Comparison of ENCODE assay signal across 21 cellular contexts in genomic region chr2:30736461-30737325, GRCh38.
DNase-seq lines count a peak whose midpoint lies in the region; ATAC-seq and TF ChIP-seq lines count a peak whose summit lies in the region.
"Had no signal": no experiment of that assay in that cellular context is flagged by ENCODE, and none has a peak within 500 bp of the region (broad histone marks: within the 10 kb centered on the region; RNA-seq: fewer than 3 reads in every experiment).

No MANE protein-coding gene starts in this region.

- TF ChIP-seq CTCF in spleen (IDR thresholded peaks at IDR 0.05 in 8 of 11, conservative IDR thresholded peaks at IDR 0.05 in 3 of 11): no peak

- intact Hi-C loops in spleen (cut with DNase I; ENCODE audit: low total_unique reads): no loop called here

- no peaks in the 10 kb centered on the region for H3K36me3 ChIP-seq in spleen
- H3K36me3 ChIP-seq: BLaER1, brain microvascular endothelial cell, right lobe of liver, suprapubic skin, vagina had no signal

- TF ChIP-seq POLR2A in spleen (IDR thresholded peaks at IDR 0.05): no peak

- no peaks in the 10 kb centered on the region for H3K4me1 ChIP-seq in spleen
- H3K4me1 ChIP-seq: right lobe of liver, suprapubic skin, vagina had no signal

- WGBS in spleen, 5 donors: 85 to 90% (median 88%) methylated on average over 18 of the region's 18 CpGs

- no peak overlapping the region for H3K4me3 ChIP-seq in spleen
- H3K4me3 ChIP-seq: BLaER1, right lobe of liver, suprapubic skin, vagina had no signal

- H3K27ac ChIP-seq in spleen: no peak overlapping the region
- H3K27ac ChIP-seq: BLaER1, brain microvascular endothelial cell, right lobe of liver, suprapubic skin, vagina had no signal

- no peak for ATAC-seq in HG02798 (IDR thresholded peaks at IDR 0.05; ENCODE audit: poor library complexity, unreplicated experiment)
- ATAC-seq in GM18867 (IDR thresholded peaks at IDR 0.05; ENCODE audit: unreplicated experiment): no peak
- ATAC-seq in GM18861 (IDR thresholded peaks at IDR 0.05; ENCODE audit: unreplicated experiment): no peak
- ATAC-seq: activated CD8-positive, alpha-beta memory T cell treated with anti-CD3 and anti-CD28 coated beads, Interleukin-2, amount 10 ng/mL, durations not matched to agents 7 days and 5 days; left lobe of liver; natural killer cell; right lobe of liver had no signal

- no peaks in the 10 kb centered on the region for H3K9me3 ChIP-seq in spleen
- H3K9me3 ChIP-seq: BLaER1, right lobe of liver, suprapubic skin, vagina had no signal

- DNase-seq in NCI-H510A treated with DMSO at 0.1 percent for 48 hours (lab: John Stamatoyannopoulos, UW): peak; percentile 37
- DNase-seq in NCI-H510A (lab: John Stamatoyannopoulos, UW): no peak
- DNase-seq in NCI-H146 (lab: John Stamatoyannopoulos, UW): peak; percentile 95
- peak; percentile 15 for DNase-seq in SHP77 treated with DMSO at 0.1 percent for 48 hours (lab: John Stamatoyannopoulos, UW)
- DNase-seq in spleen: peak; percentile 54
- DNase-seq: activated CD4-positive, alpha-beta T cell treated with anti-CD3 and anti-CD28 coated beads for 48 hours; activated CD8-positive, alpha-beta memory T cell treated with anti-CD3 and anti-CD28 coated beads, Interleukin-2, amount 10 ng/mL, durations not matched to agents 7 days and 5 days; brain microvascular endothelial cell; GDM1; GOT3; KG1; natural killer cell; NCI-H526; right lobe of liver had no signal

- H3K27me3 ChIP-seq in spleen (replicated peaks in 1 of 7): peaks cover 0 to 35% (median 0%) of the 10 kb centered on the region in 7 donors
- H3K27me3 ChIP-seq: BLaER1, brain microvascular endothelial cell, right lobe of liver, vagina had no signal
